13 cellular contexts compared by ENCODE assay signal in the genomic region with DNA sequence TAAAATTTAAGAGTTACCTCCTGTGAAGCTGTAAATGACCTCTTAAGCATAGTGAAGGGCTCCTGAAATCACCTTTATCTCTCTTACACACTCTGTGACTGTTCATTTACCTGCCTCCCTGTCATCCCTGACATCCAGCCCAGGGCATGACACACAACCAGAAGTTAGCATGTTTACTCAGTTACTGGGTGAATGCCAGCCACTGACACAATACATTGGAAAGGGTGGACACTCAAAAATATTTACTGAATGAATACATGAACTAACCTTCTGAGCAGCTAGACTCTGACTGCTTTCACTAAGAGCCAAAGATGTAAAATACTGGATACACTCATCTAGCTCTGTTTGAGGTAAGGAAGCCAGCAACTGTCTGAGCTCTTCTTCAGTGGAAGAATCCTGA. TPM values are rescaled to one million over a fixed set of nuclear protein-coding genes. Genes with fewer than 3 reads are reported as not detected.
DNase-seq lines count a peak whose midpoint lies in the region; ATAC-seq, FAIRE-seq and TF ChIP-seq lines count a peak whose summit lies in the region.
"Had no signal": no experiment of that assay in that cellular context is flagged by ENCODE, and none has a peak within 500 bp of the region (broad histone marks: within the 10 kb centered on the region; RNA-seq: fewer than 3 reads in every experiment).

No MANE protein-coding gene starts in this region.

- no peak overlapping the region for H3K4me3 ChIP-seq in AG04450 (ENCODE audit: low read depth, low read length)
- H3K4me3 ChIP-seq in mammary epithelial cell (replicated peaks in 1 of 3; ENCODE audit: insufficient read depth in 1 of 3, low read depth in 2 of 3, low read length in 3 of 3), result no peak overlapping the region

- H3K9me3 ChIP-seq in AG04450 (ENCODE audit: control insufficient read depth, insufficient read depth, low read length), result no peaks in the 10 kb centered on the region
- H3K9me3 ChIP-seq in mammary epithelial cell (replicated peaks; ENCODE audit: insufficient read depth, low read length), result no peaks in the 10 kb centered on the region

- CTCF ChIA-PET in AG04450 (lab: Charles Lee), result interaction anchor here (1.0 to 1.5 kb wide), 2 partner anchors 10 kb away, joined by 3 to 4 read pairs; no protein-coding TSS in a partner anchor
- CTCF ChIA-PET in mammary epithelial cell (lab: Charles Lee; ENCODE audit: low non-redundant PET), result no interaction called here

- no peak for FAIRE-seq in frontal cortex (lab: Jason Lieb, UNC)

- intact Hi-C loops in mammary epithelial cell (cut with micrococcal nuclease), result loop anchor here (2.0 kb wide), 2 partner anchors 24 to 64 kb away; no protein-coding TSS in a partner anchor

- H3K27ac ChIP-seq in AG04450 (ENCODE audit: low read depth, low read length), result no peak overlapping the region
- no peak overlapping the region for H3K27ac ChIP-seq in mammary epithelial cell (ENCODE audit: insufficient read depth, low read depth, low read length)

- no peaks in the 10 kb centered on the region for H4K20me1 ChIP-seq in mammary epithelial cell (ENCODE audit: insufficient read depth, low read length)

- H3K4me1 ChIP-seq in mammary epithelial cell (ENCODE audit: insufficient read depth, low read length), result no peaks in the 10 kb centered on the region

- H3K4me2 ChIP-seq in mammary epithelial cell (ENCODE audit: insufficient read depth, low read depth, low read length), result no peak overlapping the region

- TF ChIP-seq CTCF in AG04450 (IDR thresholded peaks at IDR 0.05; ENCODE audit: low read depth, low read length) (no peak), mammary epithelial cell (conservative IDR thresholded peaks at IDR 0.05 in 1 of 2, IDR thresholded peaks at IDR 0.05 in 1 of 2; ENCODE audit: extremely low read depth in 1 of 2, insufficient read depth in 1 of 2, low read depth in 1 of 2, low read length in 2 of 2) (no peak)

- DNase-seq in AG04450 (ENCODE audit: low read depth, low spot score) (peak; percentile 39), HT1080 (ENCODE audit: low read depth) (peak; percentile 54), mammary epithelial cell (peak; percentile 93), left lobe of liver (ENCODE audit: low spot score) (peak; percentile 82), frontal cortex (ENCODE audit: low spot score in 2 of 2) (no peak), SHP77 (lab: John Stamatoyannopoulos, UW) (no peak), KBM-7 (no peak)
- DNase-seq: activated naive CD4-positive, alpha-beta T cell; GF-D8; Kasumi-1; naive B cell; NCI-H446 had no signal

- dilution Hi-C loops in mammary epithelial cell (cut with HindIII; ENCODE audit: low sequenced_read_pairs), result no loop called here

- no TSS peak for BruUV-seq in mammary epithelial cell (replicated peaks; lab: Mats Ljungman, UMichigan)

- no peaks in the 10 kb centered on the region for H3K27me3 ChIP-seq in AG04450 (ENCODE audit: control insufficient read depth, insufficient read depth, low read length)
- H3K27me3 ChIP-seq in mammary epithelial cell (ENCODE audit: insufficient read depth, low read length), result no peaks in the 10 kb centered on the region

- in situ Hi-C loops in mammary epithelial cell (cut with MboI; ENCODE audit: low sequenced_read_pairs in 2 of 2), result no loop called here
- in situ Hi-C loops in KBM-7 (cut with MboI; ENCODE audit: low pct_unique_long_range_greater_than_20kb, low sequenced_read_pairs), result no loop called here

- H3K9ac ChIP-seq in mammary epithelial cell (ENCODE audit: insufficient read depth, low read length), result no peak overlapping the region

- H3K79me2 ChIP-seq in mammary epithelial cell (ENCODE audit: insufficient read depth, low read length), result no peaks in the 10 kb centered on the region

- H2AFZ ChIP-seq in mammary epithelial cell (ENCODE audit: low read depth, low read length), result no peak overlapping the region

- peaks cover 8% of the 10 kb centered on the region for H3K36me3 ChIP-seq in mammary epithelial cell (ENCODE audit: insufficient read depth, low read length)

- peak; percentile 97 for ATAC-seq in left lobe of liver
- no peak for ATAC-seq in HG03378 (IDR thresholded peaks at IDR 0.05; ENCODE audit: unreplicated experiment)

- POLR2A ChIA-PET in AG04450 (lab: Yijun Ruan, JAX), result no interaction called here

RNA-seq across cellular contexts. Expression of gene SERAC1, which starts 25.3 kb away (rescaled TPM):
- polyA plus RNA-seq in AG04450 (2011; rRNA removed) (11.2 and 14.5 TPM in 2 replicates), mammary epithelial cell (5.3 TPM)
- 11.1 and 13.9 TPM in 2 replicates for polyA minus RNA-seq in AG04450 (2011; rRNA and poly(A)+ RNA removed)
- total RNA-seq in HT1080 (2014; rRNA removed; shearing (Covaris generic)), result 3.5 and 4.3 TPM in 2 replicates
- 4.1 and 4.6 TPM in 2 replicates for polyA plus RNA-seq in HT1080 (2015; cell fraction: cytosol; rRNA removed)
- polyA plus RNA-seq in HT1080 (2015; cell fraction: nucleus; rRNA removed), result 4.9 TPM in 2 replicates
- total RNA-seq in mammary epithelial cell (10 to 100 TPM; 10.0 to 24.2 TPM), left lobe of liver (3.8 TPM), frontal cortex (17.5 TPM)
- polyA minus RNA-seq in mammary epithelial cell, result 16.7 TPM

RNA-seq across cellular contexts. Expression of gene GTF2H5, which starts 25.4 kb away (rescaled TPM):
- polyA plus RNA-seq in AG04450 (2011; rRNA removed) (21.4 and 27.5 TPM in 2 replicates), mammary epithelial cell (15.1 TPM)
- 1.6 and 2.4 TPM in 2 replicates for polyA minus RNA-seq in AG04450 (2011; rRNA and poly(A)+ RNA removed)
- total RNA-seq in HT1080 (2014; rRNA removed; shearing (Covaris generic)), result 6.9 and 7.6 TPM in 2 replicates
- 10.7 and 12.0 TPM in 2 replicates for polyA plus RNA-seq in HT1080 (2015; cell fraction: cytosol; rRNA removed)
- polyA plus RNA-seq in HT1080 (2015; cell fraction: nucleus; rRNA removed), result 4.0 and 6.2 TPM in 2 replicates
- total RNA-seq in mammary epithelial cell (10 to 100 TPM in 1 of 2 donors, 1 to 10 TPM in 1; 4.8 to 29.1 TPM), left lobe of liver (11.3 TPM), frontal cortex (20.0 TPM)
- polyA minus RNA-seq in mammary epithelial cell, result 10.8 TPM

Comparison
In these comparisons a context has a peak if more than half of its experiments do, and no peak if none do; other contexts are left out.
1. DNase-seq: peak in AG04450 (single experiment), HT1080 (single experiment), mammary epithelial cell (single experiment) and left lobe of liver (single experiment); none in frontal cortex (0 of 2), SHP77 (0 of 2) and KBM-7 (single experiment).